Comparison of ENCODE assay signal across 16 cellular contexts in the genomic region with DNA sequence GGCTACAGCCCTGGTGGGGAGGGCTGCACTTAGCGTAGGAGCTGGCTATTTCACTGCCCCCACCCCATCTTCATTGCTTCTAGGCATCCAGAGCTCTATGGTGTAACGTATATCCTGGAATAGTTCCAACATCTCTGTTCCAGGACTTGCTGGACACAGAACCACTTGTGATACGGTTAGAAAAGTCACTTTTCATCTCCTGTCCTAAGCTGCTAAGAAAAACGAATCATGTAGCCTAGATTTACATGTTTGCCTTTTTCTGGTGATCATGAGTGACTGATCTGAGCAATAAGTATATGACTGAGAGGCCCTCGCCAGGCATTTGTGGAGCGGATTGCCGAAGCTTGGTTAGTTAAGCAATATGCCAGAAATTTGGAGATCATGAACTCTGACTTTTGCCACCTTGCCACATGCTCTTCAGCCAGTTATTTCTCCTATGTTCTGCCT. TPM values are rescaled to one million over a fixed set of nuclear protein-coding genes. Genes with fewer than 3 reads are reported as not detected.
DNase-seq lines count a peak whose midpoint lies in the region; FAIRE-seq and TF ChIP-seq lines count a peak whose summit lies in the region.
"Had no signal": no experiment of that assay in that cellular context is flagged by ENCODE, and none has a peak within 500 bp of the region (broad histone marks: within the 10 kb centered on the region; RNA-seq: fewer than 3 reads in every experiment).

No MANE protein-coding gene starts in this region.

- H3K9me3 Mint-ChIP-seq in astrocyte (ENCODE audit: unreplicated experiment) = no peaks in the 10 kb centered on the region
- H3K9me3 Mint-ChIP-seq: activated T-cell treated with anti-CD3 and anti-CD28 coated beads, Interleukin-2, amount 50 U/mL, for 24 hours; T-cell had no signal

- no peak overlapping the region for H3K27ac ChIP-seq in HEK293 (ENCODE audit: extremely low read depth, low read depth, low read length)
- H3K27ac ChIP-seq in astrocyte (ENCODE audit: low read depth, low read length) = peak overlapping the region; percentile 89

- no peaks in the 10 kb centered on the region for H3K27me3 Mint-ChIP-seq in astrocyte (ENCODE audit: low read depth, unreplicated experiment)
- H3K27me3 Mint-ChIP-seq: activated CD4-positive, alpha-beta T cell treated with anti-CD3 and anti-CD28 coated beads for 36 hours; activated T-cell treated with anti-CD3 and anti-CD28 coated beads, Interleukin-2, amount 50 U/mL, for 24 hours had no signal

- DNase-seq in astrocyte (ENCODE audit: low read depth) (no peak), kidney glomerular epithelial cell (lab: John Stamatoyannopoulos, UW) (peak; percentile 16), AG08395 (ENCODE audit: low spot score) (no peak), G401 (ENCODE audit: low spot score) (no peak), LoVo (ENCODE audit: low spot score) (no peak), NCI-H2029 (lab: John Stamatoyannopoulos, UW) (no peak)
- DNase-seq: activated CD4-positive, alpha-beta T cell treated with anti-CD3 and anti-CD28 coated beads for 36 hours; activated T-cell treated with anti-CD3 and anti-CD28 coated beads, Interleukin-2, amount 50 U/mL, for 24 hours; amniotic stem cell; kidney; NCI-H1417; NCI-H446 treated with DMSO at 0.1 percent for 48 hours; stimulated activated CD4-positive, alpha-beta T cell treated with anti-CD3 and anti-CD28 coated beads, Interleukin-12 subunit alpha, Interleukin-12 subunit beta, amount 100 ng/mL, for 4 hours; T-cell had no signal

- H4K20me1 ChIP-seq in astrocyte (ENCODE audit: insufficient read depth, low read length) = no peaks in the 10 kb centered on the region

- peak overlapping the region; percentile 99 for H3K27ac Mint-ChIP-seq in astrocyte (ENCODE audit: unreplicated experiment)
- H3K27ac Mint-ChIP-seq: activated CD4-positive, alpha-beta T cell treated with anti-CD3 and anti-CD28 coated beads for 36 hours; activated T-cell treated with anti-CD3 and anti-CD28 coated beads, Interleukin-2, amount 50 U/mL, for 24 hours; T-cell had no signal

- H3K4me2 ChIP-seq in astrocyte (ENCODE audit: low read length) (peak overlapping the region; percentile 61), skeletal muscle satellite cell (ENCODE audit: low read length) (peak overlapping the region; percentile 72)

- in situ Hi-C loops in G401 (cut with HindIII; ENCODE audit: low sequenced_read_pairs) = no loop called here

- H2AFZ ChIP-seq in astrocyte (ENCODE audit: low read depth, low read length) = no peak overlapping the region

- CTCF ChIA-PET in HEK293 (lab: Yijun Ruan, JAX) = interaction anchor here (0.6 to 5.7 kb wide), 6 partner anchors 24 to 1063 kb away, joined by 3 to 54 read pairs (median 6); no protein-coding TSS in a partner anchor

- no peaks in the 10 kb centered on the region for H3K79me2 ChIP-seq in astrocyte (ENCODE audit: insufficient read depth, low read length)

- H3K27me3 ChIP-seq in astrocyte (ENCODE audit: insufficient read depth, low read length) (no peaks in the 10 kb centered on the region), skeletal muscle satellite cell (ENCODE audit: control insufficient read depth, insufficient read depth, low read length) (no peaks in the 10 kb centered on the region)

- no peak for FAIRE-seq in astrocyte (lab: Jason Lieb, UNC)
- FAIRE-seq: kidney had no signal

- TF ChIP-seq CTCF in HEK293 (tag by site-specific recombination; IDR thresholded peaks at IDR 0.05) (no peak), astrocyte (IDR thresholded peaks at IDR 0.05; ENCODE audit: insufficient read depth, low read depth, low read length) (no peak)

- no peaks in the 10 kb centered on the region for H3K36me3 ChIP-seq in HEK293 (ENCODE audit: control insufficient read depth in 2 of 2, insufficient read depth in 1 of 2, low read length in 2 of 2)
- no peaks in the 10 kb centered on the region for H3K36me3 ChIP-seq in astrocyte (ENCODE audit: insufficient read depth, low read length)
- H3K36me3 ChIP-seq in skeletal muscle satellite cell (ENCODE audit: insufficient read depth, low read length) = no peaks in the 10 kb centered on the region

- peaks cover 37% of the 10 kb centered on the region for H3K4me1 Mint-ChIP-seq in astrocyte (ENCODE audit: low read depth, unreplicated experiment)
- H3K4me1 Mint-ChIP-seq: activated CD4-positive, alpha-beta T cell treated with anti-CD3 and anti-CD28 coated beads for 36 hours; T-cell had no signal

- no peak overlapping the region for H3K4me3 Mint-ChIP-seq in astrocyte (ENCODE audit: unreplicated experiment)
- H3K4me3 Mint-ChIP-seq: activated CD4-positive, alpha-beta T cell treated with anti-CD3 and anti-CD28 coated beads for 36 hours; activated T-cell treated with anti-CD3 and anti-CD28 coated beads, Interleukin-2, amount 50 U/mL, for 24 hours; T-cell had no signal

- H3K9me3 ChIP-seq in HEK293 (ENCODE audit: control insufficient read depth, insufficient read depth, low read depth, low read length) (no peaks in the 10 kb centered on the region), astrocyte (ENCODE audit: insufficient read depth, low read depth, low read length) (no peaks in the 10 kb centered on the region), skeletal muscle satellite cell (replicated peaks; ENCODE audit: low read length) (no peaks in the 10 kb centered on the region)

- H3K9ac ChIP-seq in astrocyte (ENCODE audit: low read length) (peak overlapping the region; percentile 69), skeletal muscle satellite cell (ENCODE audit: low read depth, low read length) (peak overlapping the region; percentile 71)

- H3K4me3 ChIP-seq in HEK293 (ENCODE audit: low read depth, low read length) = no peak overlapping the region
- H3K4me3 ChIP-seq in astrocyte (ENCODE audit: insufficient read depth, low read depth, low read length) = no peak overlapping the region
- H3K4me3 ChIP-seq in skeletal muscle satellite cell (ENCODE audit: low read length) = peak overlapping the region; percentile 33

- POLR2A ChIA-PET in HEK293 (lab: Yijun Ruan, JAX) = interaction anchor here (0.6 to 3.1 kb wide), 14 partner anchors 8 to 151 kb away, joined by 3 to 27 read pairs (median 6); a partner anchor contains a TSS

- H3K36me3 Mint-ChIP-seq in astrocyte (ENCODE audit: low read depth, unreplicated experiment) = peaks cover under 1% of the 10 kb centered on the region
- H3K36me3 Mint-ChIP-seq: T-cell had no signal

- H3K4me1 ChIP-seq in HEK293 (ENCODE audit: control insufficient read depth, insufficient read depth, low read length) (peaks cover 17% of the 10 kb centered on the region), astrocyte (ENCODE audit: insufficient read depth, low read length) (peaks cover 26% of the 10 kb centered on the region), skeletal muscle satellite cell (ENCODE audit: control insufficient read depth, insufficient read depth, low read length) (peaks cover 31% of the 10 kb centered on the region)

TF ChIP-seq in HEK293, 187 proteins besides CTCF, POLR2A, EP300 and RAD21 (continues in another document):
- TF ChIP-seq ZFP69B (tag by site-specific recombination; IDR thresholded peaks at IDR 0.05) (no peak), ZNF239 (tag by site-specific recombination; IDR thresholded peaks at IDR 0.05) (no peak), ZNF560 (tag by site-specific recombination; IDR thresholded peaks at IDR 0.05; ENCODE audit: borderline replicate concordance) (no peak), ZNF248 (tag by site-specific recombination; IDR thresholded peaks at IDR 0.05) (no peak)
- TF ChIP-seq, protein P1, sequence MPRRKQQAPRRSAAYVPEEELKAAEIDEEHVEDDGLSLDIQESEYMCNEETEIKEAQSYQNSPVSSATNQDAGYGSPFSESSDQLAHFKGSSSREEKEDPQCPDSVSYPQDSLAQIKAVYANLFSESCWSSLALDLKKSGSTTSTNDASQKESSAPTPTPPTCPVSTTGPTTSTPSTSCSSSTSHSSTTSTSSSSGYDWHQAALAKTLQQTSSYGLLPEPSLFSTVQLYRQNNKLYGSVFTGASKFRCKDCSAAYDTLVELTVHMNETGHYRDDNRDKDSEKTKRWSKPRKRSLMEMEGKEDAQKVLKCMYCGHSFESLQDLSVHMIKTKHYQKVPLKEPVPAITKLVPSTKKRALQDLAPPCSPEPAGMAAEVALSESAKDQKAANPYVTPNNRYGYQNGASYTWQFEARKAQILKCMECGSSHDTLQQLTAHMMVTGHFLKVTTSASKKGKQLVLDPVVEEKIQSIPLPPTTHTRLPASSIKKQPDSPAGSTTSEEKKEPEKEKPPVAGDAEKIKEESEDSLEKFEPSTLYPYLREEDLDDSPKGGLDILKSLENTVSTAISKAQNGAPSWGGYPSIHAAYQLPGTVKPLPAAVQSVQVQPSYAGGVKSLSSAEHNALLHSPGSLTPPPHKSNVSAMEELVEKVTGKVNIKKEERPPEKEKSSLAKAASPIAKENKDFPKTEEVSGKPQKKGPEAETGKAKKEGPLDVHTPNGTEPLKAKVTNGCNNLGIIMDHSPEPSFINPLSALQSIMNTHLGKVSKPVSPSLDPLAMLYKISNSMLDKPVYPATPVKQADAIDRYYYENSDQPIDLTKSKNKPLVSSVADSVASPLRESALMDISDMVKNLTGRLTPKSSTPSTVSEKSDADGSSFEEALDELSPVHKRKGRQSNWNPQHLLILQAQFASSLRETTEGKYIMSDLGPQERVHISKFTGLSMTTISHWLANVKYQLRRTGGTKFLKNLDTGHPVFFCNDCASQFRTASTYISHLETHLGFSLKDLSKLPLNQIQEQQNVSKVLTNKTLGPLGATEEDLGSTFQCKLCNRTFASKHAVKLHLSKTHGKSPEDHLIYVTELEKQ (tag by site-specific recombination; IDR thresholded peaks at IDR 0.05; ENCODE audit: borderline replicate concordance) = no peak

RNA-seq across cellular contexts. Expression of a gene that starts 41.0 kb away (rescaled TPM):
- 269 and 275 TPM in 2 replicates for total RNA-seq in astrocyte
- total RNA-seq in skeletal muscle satellite cell (2012; rRNA removed) = 202 and 253 TPM in 2 replicates
- 452 and 552 TPM in 2 replicates for total RNA-seq in G401 (2014; rRNA removed; shearing (Covaris generic))
